In genomic region chr5:74949976-74950375, GRCh38 we compare ENCODE assay signal across 22 cellular contexts.
A peak's percentile ranks its signal among the peaks of the same experiment; 100 is the strongest.
DNase-seq lines count a peak whose midpoint lies in the region; ATAC-seq and TF ChIP-seq lines count a peak whose summit lies in the region.
"Had no signal": no experiment of that assay in that cellular context is flagged by ENCODE, and none has a peak within 500 bp of the region (broad histone marks: within the 10 kb centered on the region; RNA-seq: fewer than 3 reads in every experiment).

No MANE protein-coding gene starts in this region.

- POLR2A ChIA-PET in SK-N-SH (lab: Yijun Ruan, JAX): no interaction called here

- ATAC-seq in HG03520 (IDR thresholded peaks at IDR 0.05; ENCODE audit: unreplicated experiment) (no peak), GM21367 (IDR thresholded peaks at IDR 0.05; ENCODE audit: unreplicated experiment) (no peak)
- ATAC-seq: activated naive CD8-positive, alpha-beta T cell treated with anti-CD3 and anti-CD28 coated beads, Interleukin-2, amount 50 U/mL, for 24 hours; GM12878; naive thymus-derived CD8-positive, alpha-beta T cell had no signal

- H3K36me3 ChIP-seq in SK-N-SH (replicated peaks in 1 of 2; ENCODE audit: control insufficient read depth in 1 of 2, insufficient read depth in 2 of 2, low read length in 1 of 2): no peaks in the 10 kb centered on the region
- H3K36me3 ChIP-seq: BLaER1 treated with 17β-estradiol and CSF1 and Interleukin-3, amounts not matched to agents 10 nM and 100 nM; breast epithelium; right lobe of liver; uterus had no signal

- CTCF ChIA-PET in SK-N-SH (lab: Yijun Ruan, JAX): no interaction called here

- H2AFZ ChIP-seq in SK-N-SH (ENCODE audit: low read depth): peak overlapping the region; percentile 50; the same call in 1 of the 2 replicates

- peak; percentile 21 for DNase-seq in A172 (ENCODE audit: low spot score)
- peak; percentile 69 for DNase-seq in GM04503 (ENCODE audit: low read depth)
- DNase-seq in SK-N-SH: no peak
- peak; percentile 18 for DNase-seq in fibroblast of villous mesenchyme (ENCODE audit: low read depth)
- no peak for DNase-seq in occipital lobe (lab: John Stamatoyannopoulos, UW)
- no peak for DNase-seq in GM13976 (ENCODE audit: low spot score)
- DNase-seq: activated CD4-positive, alpha-beta T cell treated with anti-CD3 and anti-CD28 coated beads, Interleukin-2, amount 50 U/mL, for 1 hour; activated naive CD8-positive, alpha-beta T cell treated with anti-CD3 and anti-CD28 coated beads, Interleukin-2, amount 50 U/mL, for 24 hours; GDM1; naive thymus-derived CD8-positive, alpha-beta T cell; NCI-H1417; NCI-H2171; NCI-H526 treated with DMSO at 0.1 percent for 48 hours; right lobe of liver; SHP77; uterus had no signal

- WGBS in SK-N-SH (ENCODE audit: low lambda C conversion rate): 43% methylated on average over 5 of the region's 5 CpGs

- no peaks in the 10 kb centered on the region for H3K9me2 ChIP-seq in SK-N-SH

- H3K9me3 ChIP-seq in SK-N-SH: no peaks in the 10 kb centered on the region
- H3K9me3 ChIP-seq: BLaER1 treated with 17β-estradiol and CSF1 and Interleukin-3, amounts not matched to agents 10 nM and 100 nM; breast epithelium; right lobe of liver; uterus had no signal

- H3F3A ChIP-seq in SK-N-SH (replicated peaks; ENCODE audit: insufficient read depth): no peaks in the 10 kb centered on the region

- H3K27me3 ChIP-seq in SK-N-SH (ENCODE audit: insufficient read depth): no peaks in the 10 kb centered on the region
- H3K27me3 ChIP-seq: BLaER1 treated with 17β-estradiol and CSF1 and Interleukin-3, amounts not matched to agents 10 nM and 100 nM; breast epithelium; right lobe of liver; uterus had no signal

- no peaks in the 10 kb centered on the region for H4K20me1 ChIP-seq in SK-N-SH (ENCODE audit: insufficient read depth)
- H4K20me1 ChIP-seq: BLaER1 treated with 17β-estradiol and CSF1 and Interleukin-3, amounts not matched to agents 10 nM and 100 nM had no signal

- H3K4me1 ChIP-seq in SK-N-SH (ENCODE audit: control insufficient read depth in 1 of 2, insufficient read depth in 2 of 2, low read depth in 1 of 2, low read length in 1 of 2): peaks cover 0 to 10% of the 10 kb centered on the region in 2 experiments; a peak in 2 of 4 replicates
- H3K4me1 ChIP-seq: breast epithelium, uterus had no signal

- no peak for TF ChIP-seq CTCF in SK-N-SH (IDR thresholded peaks at IDR 0.05)
- no peak for TF ChIP-seq CTCF in fibroblast of villous mesenchyme (IDR thresholded peaks at IDR 0.05; ENCODE audit: insufficient read depth, low read depth, low read length)
- TF ChIP-seq CTCF in GM13976 (IDR thresholded peaks at IDR 0.05; ENCODE audit: borderline replicate concordance, control extremely low read depth, extremely low read depth, insufficient read depth, missing control alignments): no peak

- H3K4me3 ChIP-seq in SK-N-SH (ENCODE audit: low read depth in 2 of 2, low read length in 1 of 2) (no peak overlapping the region), fibroblast of villous mesenchyme (ENCODE audit: low read depth, low read length) (no peak overlapping the region)
- H3K4me3 ChIP-seq: BLaER1 treated with 17β-estradiol and CSF1 and Interleukin-3, amounts not matched to agents 10 nM and 100 nM; breast epithelium; GM12878; right lobe of liver; uterus had no signal

- peak overlapping the region; percentile 26; the same call in 1 of the 2 replicates for H3K4me2 ChIP-seq in SK-N-SH
- H3K4me2 ChIP-seq: BLaER1 treated with 17β-estradiol and CSF1 and Interleukin-3, amounts not matched to agents 10 nM and 100 nM had no signal

- peak overlapping the region; percentile 44 to 74; a peak in 3 of 4 replicates for H3K27ac ChIP-seq in SK-N-SH (ENCODE audit: low read depth in 2 of 2, low read length in 1 of 2)
- H3K27ac ChIP-seq: BLaER1 treated with 17β-estradiol and CSF1 and Interleukin-3, amounts not matched to agents 10 nM and 100 nM; right lobe of liver; uterus; VCaP had no signal

- in situ Hi-C loops in GM13976 (cut with MboI; ENCODE audit: low sequenced_read_pairs, unreplicated experiment): no loop called here

- no peaks in the 10 kb centered on the region for H3K79me2 ChIP-seq in SK-N-SH (ENCODE audit: insufficient read depth)

- no peak for TF ChIP-seq EP300 in SK-N-SH (IDR thresholded peaks at IDR 0.05; ENCODE audit: borderline replicate concordance in 1 of 2, low read depth in 1 of 2, low read length in 1 of 2)

- H3K9ac ChIP-seq in SK-N-SH: no peak overlapping the region
- H3K9ac ChIP-seq: BLaER1 treated with 17β-estradiol and CSF1 and Interleukin-3, amounts not matched to agents 10 nM and 100 nM had no signal

- no peak for TF ChIP-seq RAD21 in SK-N-SH (IDR thresholded peaks at IDR 0.05; ENCODE audit: low read length)

TF ChIP-seq in SK-N-SH, 30 proteins besides CTCF, POLR2A, EP300 and RAD21:
- TF ChIP-seq FOSL2 (IDR thresholded peaks at IDR 0.05; ENCODE audit: borderline replicate concordance, low read depth) (no peak), YY1 (IDR thresholded peaks at IDR 0.05; ENCODE audit: low read depth) (no peak), MAX (IDR thresholded peaks at IDR 0.05; ENCODE audit: low read depth) (no peak), EZH2phosphoT487 (IDR thresholded peaks at IDR 0.05; ENCODE audit: borderline replicate concordance, low read depth) (no peak), FOXM1 (IDR thresholded peaks at IDR 0.05; ENCODE audit: low read depth) (no peak), USF2 (IDR thresholded peaks at IDR 0.05; ENCODE audit: borderline replicate concordance, low read depth, low read length) (no peak), TCF12 (IDR thresholded peaks at IDR 0.05) (peak; percentile 36; the same call in 1 of the 2 replicates)

Comparison
In these comparisons a context has a peak if more than half of its experiments do, and no peak if none do; other contexts are left out.
1. DNase-seq: peak in A172 (single experiment), GM04503 (single experiment) and fibroblast of villous mesenchyme (single experiment); none in SK-N-SH (single experiment), occipital lobe (single experiment) and GM13976 (single experiment).